16 cellular contexts compared by ENCODE assay signal in the genomic region with DNA sequence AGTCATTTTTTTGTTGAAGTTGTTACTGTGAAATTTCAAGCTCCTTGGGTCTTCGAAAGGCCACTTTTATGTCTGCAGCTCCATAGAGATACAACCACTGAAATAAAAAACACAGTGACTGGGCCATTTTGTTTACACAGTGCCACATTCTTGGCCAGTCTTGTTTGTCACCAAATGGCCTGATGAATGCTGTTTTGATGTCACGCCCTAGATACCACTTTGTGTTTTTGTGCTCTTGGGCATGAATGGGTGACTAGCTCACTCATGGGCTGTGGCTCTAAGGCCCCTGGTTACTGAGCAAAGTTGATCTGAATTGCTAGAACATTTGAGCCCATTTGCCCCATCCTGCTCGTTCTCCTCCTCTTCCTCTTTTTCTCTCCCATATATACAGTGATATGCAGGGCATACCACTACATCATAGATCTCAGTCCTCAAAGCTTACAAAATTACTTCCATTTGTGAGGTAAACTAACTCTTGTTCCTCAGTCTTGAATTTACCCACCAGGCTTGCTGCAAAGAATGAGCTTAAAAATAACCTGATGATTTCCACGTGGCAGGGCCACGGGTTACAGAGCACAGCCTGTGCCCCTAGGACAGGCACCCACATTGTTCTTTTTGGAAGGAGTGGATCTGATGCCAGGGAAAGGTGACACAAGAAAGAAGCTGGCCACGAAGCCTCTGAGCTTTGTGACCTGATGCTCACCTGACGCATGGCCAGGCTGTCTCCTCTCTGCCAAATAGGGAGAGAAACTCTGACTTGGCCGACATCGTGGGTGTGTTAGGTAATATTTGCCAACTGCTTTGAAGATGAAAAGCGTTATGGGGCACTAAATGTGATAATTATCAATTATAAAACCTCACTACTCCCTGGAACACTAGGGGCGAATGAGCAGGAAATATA.
A peak's percentile ranks its signal among the peaks of the same experiment; 100 is the strongest.
DNase-seq lines count a peak whose midpoint lies in the region.
"Had no signal": no experiment of that assay in that cellular context is flagged by ENCODE, and none has a peak within 500 bp of the region (broad histone marks: within the 10 kb centered on the region; RNA-seq: fewer than 3 reads in every experiment).

No MANE protein-coding gene starts in this region.

- H4K91ac ChIP-seq in mesenchymal stem cell (ENCODE audit: low read length): peak overlapping the region; percentile 72

- no peaks in the 10 kb centered on the region for H3K27me3 Mint-ChIP-seq in CD4-positive, alpha-beta memory T cell

- H3K4me3 Mint-ChIP-seq in CD4-positive, alpha-beta memory T cell: peak overlapping the region in 3 of 8 donors; percentile 10 to 66 (median 26)
- H3K4me3 Mint-ChIP-seq: activated CD8-positive, alpha-beta T cell treated with anti-CD3 and anti-CD28 coated beads, Interleukin-2, amount 10 ng/mL, durations not matched to agents 7 days and 5 days had no signal

- H3K79me1 ChIP-seq in mesenchymal stem cell (replicated peaks; ENCODE audit: low read length, poor library complexity, severe bottlenecking): peaks cover 14% of the 10 kb centered on the region

- H3K9ac ChIP-seq in mesenchymal stem cell (ENCODE audit: low read length): no peak overlapping the region

- intact Hi-C loops in CD4-positive, alpha-beta memory T cell (cut with micrococcal nuclease): no loop called here

- no peaks in the 10 kb centered on the region for H3K27me3 ChIP-seq in CD4-positive, alpha-beta memory T cell (ENCODE audit: insufficient read depth, low read length)
- no peaks in the 10 kb centered on the region for H3K27me3 ChIP-seq in mesenchymal stem cell (ENCODE audit: control insufficient read depth in 1 of 2, insufficient read depth in 1 of 2, low read length in 2 of 2)
- no peaks in the 10 kb centered on the region for H3K27me3 ChIP-seq in SJCRH30
- H3K27me3 ChIP-seq: body of pancreas, sigmoid colon, tibial nerve had no signal

- peak overlapping the region in 6 of 7 donors; percentile 5 to 68 (median 24) for H3K27ac Mint-ChIP-seq in CD4-positive, alpha-beta memory T cell
- H3K27ac Mint-ChIP-seq: activated CD8-positive, alpha-beta T cell treated with anti-CD3 and anti-CD28 coated beads, Interleukin-2, amount 10 ng/mL, durations not matched to agents 7 days and 5 days had no signal

- H3K14ac ChIP-seq in mesenchymal stem cell (ENCODE audit: low read length in 2 of 2): no peak overlapping the region

- no peak overlapping the region for H3K23ac ChIP-seq in mesenchymal stem cell (ENCODE audit: low read length in 2 of 2)

- no peaks in the 10 kb centered on the region for H3K9me3 ChIP-seq in CD4-positive, alpha-beta memory T cell (ENCODE audit: control insufficient read depth in 1 of 2, low read length in 2 of 2)
- H3K9me3 ChIP-seq in mesenchymal stem cell (ENCODE audit: control insufficient read depth, low read length) (no peaks in the 10 kb centered on the region), SJCRH30 (replicated peaks) (no peaks in the 10 kb centered on the region; the same call in 1 of the 2 replicates)
- H3K9me3 ChIP-seq: body of pancreas, sigmoid colon, tibial nerve had no signal

- peak overlapping the region in 1 of 2 experiments; percentile 50 for H2BK12ac ChIP-seq in mesenchymal stem cell (ENCODE audit: low read length in 2 of 2)

- no peak overlapping the region for H3K4me3 ChIP-seq in CD4-positive, alpha-beta memory T cell (ENCODE audit: low read length in 2 of 2)
- no peak overlapping the region for H3K4me3 ChIP-seq in mesenchymal stem cell (ENCODE audit: insufficient read depth in 1 of 2, low read depth in 1 of 2, low read length in 2 of 2)
- no peak overlapping the region for H3K4me3 ChIP-seq in SJCRH30
- H3K4me3 ChIP-seq: body of pancreas, sigmoid colon, tibial nerve had no signal

- no peak overlapping the region for H2BK120ac ChIP-seq in mesenchymal stem cell (ENCODE audit: low read depth, low read length)

- H3K36me3 Mint-ChIP-seq in CD4-positive, alpha-beta memory T cell: peaks cover 27 to 38% of the 10 kb centered on the region in 2 donors

- H3K4me2 ChIP-seq in mesenchymal stem cell (ENCODE audit: low read length, poor library complexity, severe bottlenecking): no peak overlapping the region

- H2AFZ ChIP-seq in mesenchymal stem cell (ENCODE audit: low read depth, low read length): no peak overlapping the region

- no peak overlapping the region for H2BK15ac ChIP-seq in mesenchymal stem cell (ENCODE audit: low read depth, poor library complexity, severe bottlenecking)

- H3K4ac ChIP-seq in mesenchymal stem cell (ENCODE audit: low read depth in 1 of 2, low read length in 2 of 2): no peak overlapping the region

- no peak overlapping the region for H3K18ac ChIP-seq in mesenchymal stem cell (ENCODE audit: low read depth in 1 of 2, low read length in 2 of 2)

- H3K36me3 ChIP-seq in CD4-positive, alpha-beta memory T cell (ENCODE audit: insufficient read depth, low read length): peaks cover 5% of the 10 kb centered on the region
- no peaks in the 10 kb centered on the region for H3K36me3 ChIP-seq in mesenchymal stem cell (ENCODE audit: control insufficient read depth in 1 of 2, insufficient read depth in 2 of 2, low read depth in 1 of 2, low read length in 2 of 2)
- peaks cover 19% of the 10 kb centered on the region for H3K36me3 ChIP-seq in SJCRH30
- H3K36me3 ChIP-seq: sigmoid colon, tibial nerve had no signal

- H3K27ac ChIP-seq in CD4-positive, alpha-beta memory T cell (ENCODE audit: low read depth, low read length): no peak overlapping the region
- H3K27ac ChIP-seq in mesenchymal stem cell (ENCODE audit: low read length, poor library complexity, severe bottlenecking): no peak overlapping the region
- H3K27ac ChIP-seq in SJCRH30: no peak overlapping the region
- H3K27ac ChIP-seq: body of pancreas, sigmoid colon, tibial nerve had no signal

- WGBS in mesenchymal stem cell: 97% methylated on average over 9 of the region's 11 CpGs

- H2BK5ac ChIP-seq in mesenchymal stem cell (ENCODE audit: low read depth, low read length, poor library complexity, severe bottlenecking): no peak overlapping the region

- no peak overlapping the region for H4K8ac ChIP-seq in mesenchymal stem cell (ENCODE audit: low read length)

- no peak overlapping the region for H2AK5ac ChIP-seq in mesenchymal stem cell (ENCODE audit: low read length, severe bottlenecking)

- H3K4me1 ChIP-seq in CD4-positive, alpha-beta memory T cell (ENCODE audit: insufficient read depth, low read length): peaks cover 52% of the 10 kb centered on the region
- H3K4me1 ChIP-seq in mesenchymal stem cell (ENCODE audit: control insufficient read depth, insufficient read depth, low read depth, low read length) (no peaks in the 10 kb centered on the region), SJCRH30 (no peaks in the 10 kb centered on the region)
- H3K4me1 ChIP-seq: body of pancreas, sigmoid colon, tibial nerve had no signal

- DNase-seq in CD4-positive, alpha-beta memory T cell: no peak
- DNase-seq in GF-D8 (lab: John Stamatoyannopoulos, UW) (peak; percentile 10), OCI-M1 (lab: John Stamatoyannopoulos, UW) (peak; percentile 22), mesenchymal stem cell (no peak), SJCRH30 (no peak), NCI-H1694 (lab: John Stamatoyannopoulos, UW) (no peak), NCI-H146 treated with DMSO at 0.1 percent for 48 hours (lab: John Stamatoyannopoulos, UW; ENCODE audit: unreplicated experiment) (no peak)
- DNase-seq: activated CD8-positive, alpha-beta T cell treated with anti-CD3 and anti-CD28 coated beads, Interleukin-2, amount 10 ng/mL, durations not matched to agents 7 days and 5 days; body of pancreas; dermis blood vessel endothelial cell; NCI-H2029 treated with DMSO at 0.1 percent for 48 hours; NCI-H774; Right ventricle myocardium superior; sigmoid colon; stimulated activated CD4-positive, alpha-beta T cell treated with anti-CD3 and anti-CD28 coated beads, Interleukin-4, amount 100 ng/mL, for 1 hour had no signal

- CTCF ChIA-PET in CD4-positive, alpha-beta memory T cell (lab: Charles Lee; ENCODE audit: partially characterized antibody): interaction anchor here (1.1 to 1.6 kb wide), 6 partner anchors 10 to 54 kb away, joined by 3 to 6 read pairs (median 3); no protein-coding TSS in a partner anchor

- H3K4me1 Mint-ChIP-seq in CD4-positive, alpha-beta memory T cell: peaks cover 64 to 90% (median 77%) of the 10 kb centered on the region in 4 donors

- POLR2A ChIA-PET in CD4-positive, alpha-beta memory T cell (lab: Charles Lee; ENCODE audit: partially characterized antibody): interaction anchor here (0.7 to 1.6 kb wide), 10 partner anchors 9 to 90 kb away, joined by 3 to 4 read pairs (median 3); no protein-coding TSS in a partner anchor

- H3K9me3 Mint-ChIP-seq in CD4-positive, alpha-beta memory T cell: peaks cover 0 to 3% (median 0%) of the 10 kb centered on the region in 8 donors

Comparison
In these comparisons a context has a peak if more than half of its experiments do, and no peak if none do; other contexts are left out.
1. DNase-seq: peak in GF-D8 (single experiment) and OCI-M1 (single experiment); none in CD4-positive, alpha-beta memory T cell (0 of 5), mesenchymal stem cell (single experiment), SJCRH30 (0 of 2), NCI-H1694 (single experiment) and NCI-H146 treated with DMSO at 0.1 percent for 48 hours (single experiment).